Comparison of ENCODE assay signal across 15 cellular contexts in the genomic region with DNA sequence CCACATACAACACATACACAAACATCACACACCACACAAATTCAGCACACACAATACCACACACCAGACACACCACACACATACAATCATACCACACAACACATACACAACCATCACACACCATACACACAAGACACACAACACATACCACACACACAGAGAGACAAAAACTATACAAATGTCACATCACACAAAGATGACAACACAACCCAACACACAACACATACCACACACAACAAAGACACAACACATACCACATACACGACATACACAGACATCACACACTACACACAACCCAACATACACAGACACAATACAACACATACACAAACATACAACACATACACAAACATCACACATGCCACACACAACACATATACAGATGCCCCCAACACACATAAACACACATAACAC. TPM values are rescaled to one million over a fixed set of nuclear protein-coding genes. Genes with fewer than 3 reads are reported as not detected.
A peak's percentile ranks its signal among the peaks of the same experiment; 100 is the strongest.
DNase-seq lines count a peak whose midpoint lies in the region; FAIRE-seq and TF ChIP-seq lines count a peak whose summit lies in the region.
"Had no signal": no experiment of that assay in that cellular context is flagged by ENCODE, and none has a peak within 500 bp of the region (broad histone marks: within the 10 kb centered on the region; RNA-seq: fewer than 3 reads in every experiment).

No MANE protein-coding gene starts in this region.

- peak overlapping the region; percentile 76 to 94 (median 88); a peak in 19 of 22 replicates for H3K4me2 ChIP-seq in BLaER1 treated with 17β-estradiol and CSF1 and Interleukin-3, amounts not matched to agents 10 nM and 100 nM

- CTCF ChIA-PET in HEK293T (lab: Yijun Ruan, JAX) = no interaction called here

- POLR2A ChIA-PET in HEK293T (lab: Yijun Ruan, JAX) = interaction anchor here (1.0 kb wide), 1 partner anchor 8 kb away, joined by 3 read pairs; no protein-coding TSS in a partner anchor

- peak overlapping the region in 1 of 10 experiments; percentile 36; a peak in 1 of 20 replicates for H3K4me3 ChIP-seq in BLaER1 treated with 17β-estradiol and CSF1 and Interleukin-3, amounts not matched to agents 10 nM and 100 nM
- H3K4me3 ChIP-seq in bronchial epithelial cell (ENCODE audit: low read depth, low read length) (no peak overlapping the region), rectal smooth muscle tissue (ENCODE audit: low read length) (no peak overlapping the region)

- H3K9me3 ChIP-seq in BLaER1 treated with 17β-estradiol and CSF1 and Interleukin-3, amounts not matched to agents 10 nM and 100 nM (replicated peaks in 1 of 11) = no peaks in the 10 kb centered on the region
- H3K9me3 ChIP-seq: Caco-2 had no signal

- no peak for TF ChIP-seq CTCF in bronchial epithelial cell (IDR thresholded peaks at IDR 0.05; ENCODE audit: insufficient read depth, low read length, severe bottlenecking)

- FAIRE-seq in bronchial epithelial cell (lab: Jason Lieb, UNC) = peak; percentile 98
- FAIRE-seq: A204.1 had no signal

- peaks cover 0 to 5% (median 0%) of the 10 kb centered on the region in 11 experiments; a peak in 1 of 22 replicates for H4K20me1 ChIP-seq in BLaER1 treated with 17β-estradiol and CSF1 and Interleukin-3, amounts not matched to agents 10 nM and 100 nM

- H3K4me1 ChIP-seq in BLaER1 treated with 17β-estradiol and CSF1 and Interleukin-3, amounts not matched to agents 10 nM and 100 nM = peaks cover 73 to 91% (median 85%) of the 10 kb centered on the region in 10 experiments
- peaks cover 24% of the 10 kb centered on the region for H3K4me1 ChIP-seq in rectal smooth muscle tissue (ENCODE audit: control insufficient read depth, insufficient read depth, low read length)

- DNase-seq in HEK293T (ENCODE audit: extremely low spot score) (no peak), bronchial epithelial cell (ENCODE audit: low read depth) (no peak), NCI-H510A (lab: John Stamatoyannopoulos, UW) (no peak), NCI-H1930 (lab: John Stamatoyannopoulos, UW) (no peak), UCSD-AML1 (lab: John Stamatoyannopoulos, UW; ENCODE audit: unreplicated experiment) (no peak)
- DNase-seq: Caco-2, HCEC 1CT, KG1, NCI-H1092, NCI-H226, NCI-H526 treated with DMSO at 0.1 percent for 48 hours, SIG-M5 had no signal

- no peaks in the 10 kb centered on the region for H3K36me3 ChIP-seq in BLaER1 treated with 17β-estradiol and CSF1 and Interleukin-3, amounts not matched to agents 10 nM and 100 nM
- H3K36me3 ChIP-seq in bronchial epithelial cell (ENCODE audit: control insufficient read depth, insufficient read depth, low read length) = no peaks in the 10 kb centered on the region
- no peaks in the 10 kb centered on the region for H3K36me3 ChIP-seq in rectal smooth muscle tissue (ENCODE audit: control insufficient read depth, insufficient read depth, low read length)

- H3K9ac ChIP-seq in BLaER1 treated with 17β-estradiol and CSF1 and Interleukin-3, amounts not matched to agents 10 nM and 100 nM = peak overlapping the region in 2 of 11 experiments; percentile 28 to 40; a peak in 1 of 22 replicates
- H3K9ac ChIP-seq in rectal smooth muscle tissue (ENCODE audit: low read length) = no peak overlapping the region

- peak overlapping the region in 2 of 11 experiments; percentile 7 to 49; a peak in 3 of 22 replicates for H3K27ac ChIP-seq in BLaER1 treated with 17β-estradiol and CSF1 and Interleukin-3, amounts not matched to agents 10 nM and 100 nM
- peak overlapping the region; percentile 40 for H3K27ac ChIP-seq in rectal smooth muscle tissue (ENCODE audit: low read depth, low read length)

- H3K27me3 ChIP-seq in BLaER1 treated with 17β-estradiol and CSF1 and Interleukin-3, amounts not matched to agents 10 nM and 100 nM = peaks cover 0 to 27% (median 0%) of the 10 kb centered on the region in 11 experiments; a peak in 2 of 22 replicates
- H3K27me3 ChIP-seq in bronchial epithelial cell (ENCODE audit: control insufficient read depth, insufficient read depth, low read length) (no peaks in the 10 kb centered on the region), rectal smooth muscle tissue (ENCODE audit: control insufficient read depth, insufficient read depth, low read length) (no peaks in the 10 kb centered on the region)

TF ChIP-seq in HEK293T, 16 proteins besides CTCF, POLR2A, EP300 and RAD21:
- TF ChIP-seq L3MBTL2 (conservative IDR thresholded peaks at IDR 0.05) = no peak
- 0 out of 2 replicates have a peak, but pooled peaks have one; percentile 43 for TF ChIP-seq CTBP1 (IDR thresholded peaks at IDR 0.05; ENCODE audit: borderline replicate concordance)
- peak; percentile 75 for TF ChIP-seq TARDBP (IDR thresholded peaks at IDR 0.05)
TF ChIP-seq in HEK293T: peak in this region for 2.

RNA-seq across cellular contexts. Expression of gene ROR2, which starts 44.8 kb away (rescaled TPM):
- 0.13 and 0.26 TPM in 2 replicates for total RNA-seq in bronchial epithelial cell
